Comparison of ENCODE assay signal across 17 cellular contexts in the genomic region with DNA sequence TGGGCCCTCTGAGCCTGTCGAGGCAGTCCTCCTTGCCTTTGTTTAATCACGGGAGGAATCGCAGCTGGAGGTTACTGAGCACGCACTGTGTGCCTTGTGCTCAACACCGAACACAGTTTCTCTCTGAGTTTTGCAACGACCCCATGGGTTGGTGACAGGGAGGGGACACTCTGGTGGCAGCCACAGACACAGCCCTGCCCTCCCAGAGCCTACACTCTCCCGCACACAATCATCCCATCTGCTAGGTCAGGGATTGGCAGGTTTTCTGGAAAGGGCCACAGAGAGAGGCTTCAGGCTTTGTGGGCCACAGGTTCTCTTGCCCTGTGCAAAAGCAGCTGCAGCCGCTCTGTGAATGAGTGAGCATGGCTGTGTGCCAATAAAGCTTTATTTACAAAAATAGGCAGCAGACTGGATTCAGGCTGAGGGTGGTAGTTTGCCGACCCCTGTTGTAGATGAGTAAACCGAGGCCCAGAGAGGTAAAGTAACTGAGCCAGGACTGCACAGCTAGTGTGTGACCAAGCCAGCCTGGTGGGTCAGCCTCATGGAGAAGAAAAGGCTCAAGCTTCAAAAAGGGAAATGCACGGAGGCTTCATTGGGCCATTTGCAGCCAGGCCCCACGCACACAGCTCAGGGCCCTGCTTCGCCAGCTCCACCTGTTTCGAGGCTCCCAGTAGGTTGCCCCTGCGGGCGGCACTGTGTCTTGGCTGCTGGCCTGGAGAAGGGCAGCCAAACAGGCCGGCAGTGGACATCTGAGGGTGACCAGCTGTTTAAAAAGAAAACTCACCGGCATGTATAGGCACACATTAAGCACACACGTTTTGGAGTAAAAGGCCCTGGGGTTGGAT. TPM values are rescaled to one million over a fixed set of nuclear protein-coding genes. Genes with fewer than 3 reads are reported as not detected.
DNase-seq lines count a peak whose midpoint lies in the region; ATAC-seq, FAIRE-seq and TF ChIP-seq lines count a peak whose summit lies in the region.
"Had no signal": no experiment of that assay in that cellular context is flagged by ENCODE, and none has a peak within 500 bp of the region (broad histone marks: within the 10 kb centered on the region; RNA-seq: fewer than 3 reads in every experiment).

No MANE protein-coding gene starts in this region.

- H3K27ac Mint-ChIP-seq in mesothelial cell of epicardium: peak overlapping the region; percentile 91
- H3K27ac Mint-ChIP-seq: T-cell had no signal

- H4K20me1 ChIP-seq in K562 (replicated peaks; ENCODE audit: control insufficient read depth, insufficient read depth, low read length) (no peaks in the 10 kb centered on the region), MM.1S (ENCODE audit: insufficient read depth, low read length) (no peaks in the 10 kb centered on the region)

- H3K4me3 Mint-ChIP-seq in mesothelial cell of epicardium: no peak overlapping the region
- H3K4me3 Mint-ChIP-seq: T-cell had no signal

- BruUV-seq in K562 (replicated peaks; lab: Mats Ljungman, UMichigan): no TSS peak

- H3K9me3 ChIP-seq in HUES64 (ENCODE audit: insufficient read depth, low read depth, low read length) (no peaks in the 10 kb centered on the region), K562 (replicated peaks; ENCODE audit: control insufficient read depth, insufficient read depth, low read depth, low read length) (no peaks in the 10 kb centered on the region), MM.1S (replicated peaks; ENCODE audit: insufficient read depth, low read length) (no peaks in the 10 kb centered on the region)
- H3K9me3 ChIP-seq: ascending aorta had no signal

- peaks cover 3% of the 10 kb centered on the region for H3K9me1 ChIP-seq in K562 (ENCODE audit: control insufficient read depth, insufficient read depth, low read length)

- H3K4me1 ChIP-seq in HUES64 (ENCODE audit: insufficient read depth, low read length) (peaks cover 15% of the 10 kb centered on the region), K562 (replicated peaks in 1 of 2; ENCODE audit: control insufficient read depth in 2 of 2, insufficient read depth in 2 of 2, low read length in 2 of 2) (peaks cover 0 to 13% of the 10 kb centered on the region in 2 experiments; a peak in 2 of 5 replicates), MM.1S (ENCODE audit: low read length) (no peaks in the 10 kb centered on the region)
- H3K4me1 ChIP-seq: ascending aorta had no signal

- DNase-seq in K562 (ENCODE audit: extremely low read depth in 1 of 4, low spot score in 3 of 4) (no peak), mesothelial cell of epicardium (ENCODE audit: low spot score in 2 of 2, unreplicated experiment in 2 of 2) (no peak), GM19239 (ENCODE audit: insufficient read length, low spot score) (no peak), MM.1S (no peak), RPMI8226 (no peak)
- DNase-seq: activated gamma-delta T cell treated with Interleukin-2 at 50 U/mL for 16 hours, NCI-H1105, NCI-H446, T-cell had no signal

- CTCF ChIA-PET in K562 (lab: Yijun Ruan, JAX; ENCODE audit: low intra/inter-chr PET ratio): no interaction called here

- FAIRE-seq in K562 (lab: Jason Lieb, UNC) (no peak), GM19239 (lab: Jason Lieb, UNC) (no peak)
- FAIRE-seq: G401.6 had no signal

- TF ChIP-seq CTCF in 22Rv1 (IDR thresholded peaks at IDR 0.05): no peak
- TF ChIP-seq CTCF in K562 (IDR thresholded peaks at IDR 0.05 in 2 of 3, conservative IDR thresholded peaks at IDR 0.05 in 1 of 3; ENCODE audit: insufficient read depth in 2 of 3, low read depth in 1 of 3, low read length in 3 of 3): no peak
- TF ChIP-seq CTCF in mesothelial cell of epicardium (IDR thresholded peaks at IDR 0.05; ENCODE audit: unreplicated experiment): no peak
- no peak for TF ChIP-seq CTCF in MM.1S (IDR thresholded peaks at IDR 0.05; ENCODE audit: low read length)

- no peak overlapping the region for H3K4me2 ChIP-seq in K562 (ENCODE audit: insufficient read depth, low read length)
- H3K4me2 ChIP-seq in MM.1S (ENCODE audit: low read depth, low read length): no peak overlapping the region

- no peak overlapping the region for H3K4me3 ChIP-seq in HUES64 (ENCODE audit: low read length)
- H3K4me3 ChIP-seq in K562: no peak overlapping the region
- H3K4me3 ChIP-seq in MM.1S (ENCODE audit: low read length): no peak overlapping the region
- H3K4me3 ChIP-seq: ascending aorta had no signal

- no peak for TF ChIP-seq EP300 in K562 (IDR thresholded peaks at IDR 0.05; ENCODE audit: low read length)

- no peak overlapping the region for H2AFZ ChIP-seq in K562 (ENCODE audit: low read depth, low read length)
- H2AFZ ChIP-seq in MM.1S (ENCODE audit: low read length): no peak overlapping the region

- intact Hi-C loops in K562 (cut with micrococcal nuclease): no loop called here

- peak overlapping the region; percentile 67; the same call in 1 of the 2 replicates for H3K9ac ChIP-seq in HUES64 (ENCODE audit: low read depth, low read length)
- no peak overlapping the region for H3K9ac ChIP-seq in K562 (ENCODE audit: insufficient read depth in 1 of 2, low read depth in 2 of 2, low read length in 2 of 2)
- H3K9ac ChIP-seq in MM.1S (ENCODE audit: low read length): no peak overlapping the region

- peaks cover 30% of the 10 kb centered on the region for H3K4me1 Mint-ChIP-seq in mesothelial cell of epicardium
- H3K4me1 Mint-ChIP-seq: T-cell had no signal

- peaks cover 6% of the 10 kb centered on the region for H3K36me3 Mint-ChIP-seq in mesothelial cell of epicardium

- H3K9me3 Mint-ChIP-seq in mesothelial cell of epicardium: no peaks in the 10 kb centered on the region
- H3K9me3 Mint-ChIP-seq: T-cell had no signal

- no peaks in the 10 kb centered on the region for H3F3A ChIP-seq in MM.1S (ENCODE audit: insufficient read depth, low read length)

- H3K79me2 ChIP-seq in K562 (ENCODE audit: control insufficient read depth, insufficient read depth, low read length) (no peaks in the 10 kb centered on the region), MM.1S (ENCODE audit: low read length) (no peaks in the 10 kb centered on the region)

- no peaks in the 10 kb centered on the region for H3K9me2 ChIP-seq in MM.1S (replicated peaks; ENCODE audit: insufficient read depth, low read length)

- POLR2A ChIA-PET in K562 (lab: Yijun Ruan, JAX): interaction anchor here (1.4 to 1.8 kb wide), 2 partner anchors 12 to 16 kb away, joined by 5 to 10 read pairs; a partner anchor contains a TSS

- peak overlapping the region; percentile 100; the same call in 1 of the 2 replicates for H3K27ac ChIP-seq in 22Rv1
- peak overlapping the region; percentile 79 for H3K27ac ChIP-seq in HUES64 (ENCODE audit: low read depth, low read length)
- no peak overlapping the region for H3K27ac ChIP-seq in K562 (ENCODE audit: extremely low read depth, low read depth, low read length)
- no peak overlapping the region for H3K27ac ChIP-seq in MM.1S (ENCODE audit: low read length)
- H3K27ac ChIP-seq: ascending aorta had no signal

- 80% methylated on average over 19 of the region's 19 CpGs for WGBS in HUES64
- 50% methylated on average over 19 of the region's 19 CpGs for WGBS in K562 (ENCODE audit: insufficient coverage, low coverage, missing lambda C conversion rate)

- H3K27me3 ChIP-seq in HUES64 (ENCODE audit: insufficient read depth, low read length): no peaks in the 10 kb centered on the region
- peaks cover 0 to 11% of the 10 kb centered on the region in 2 experiments; a peak in 3 of 5 replicates for H3K27me3 ChIP-seq in K562 (ENCODE audit: control insufficient read depth in 2 of 2, insufficient read depth in 2 of 2, low read length in 2 of 2)
- H3K27me3 ChIP-seq in MM.1S (replicated peaks; ENCODE audit: insufficient read depth, low read length): peaks cover 7% of the 10 kb centered on the region
- H3K27me3 ChIP-seq: ascending aorta had no signal

- ATAC-seq in K562: no peak
- no peak for ATAC-seq in GM21528 (IDR thresholded peaks at IDR 0.05; ENCODE audit: low FRiP score, unreplicated experiment)
- ATAC-seq: esophagus mucosa, T-cell had no signal

- H3K27me3 Mint-ChIP-seq in mesothelial cell of epicardium (ENCODE audit: low read depth): no peaks in the 10 kb centered on the region
- H3K27me3 Mint-ChIP-seq: T-cell had no signal

- no peak for TF ChIP-seq POLR2A in K562 (conservative IDR thresholded peaks at IDR 0.05)

- H3K36me3 ChIP-seq in HUES64 (ENCODE audit: insufficient read depth, low read length) (peaks cover 12% of the 10 kb centered on the region), K562 (ENCODE audit: control insufficient read depth, insufficient read depth, low read length) (peaks cover 1% of the 10 kb centered on the region; the same call in 1 of the 3 replicates), MM.1S (replicated peaks; ENCODE audit: insufficient read depth, low read length) (no peaks in the 10 kb centered on the region)

- no peak for TF ChIP-seq RAD21 in K562 (CRISPR knock-in tag; conservative IDR thresholded peaks at IDR 0.05 in 1 of 2, IDR thresholded peaks at IDR 0.05 in 1 of 2)

- in situ Hi-C loops in K562 (cut with MboI): loop anchor here (25.0 kb wide), 2 partner anchors 822 to 1022 kb away; a partner anchor contains a TSS

RNA-seq across cellular contexts. Expression of a gene that starts 16.3 kb away (rescaled TPM):
- polyA plus RNA-seq in HUES64 (2013, experiment 1 of 2): 10.7 TPM
- polyA plus RNA-seq in HUES64 (2013, experiment 2 of 2): 13.1 TPM
- total RNA-seq in K562 (2011; cell fraction: chromatin; rRNA removed; ENCODE audit: low replicate concordance): 57.3 and 78.3 TPM in 2 replicates
- total RNA-seq in K562 (2011; cell fraction: nucleolus; rRNA removed): 45.9 and 51.0 TPM in 2 replicates
- total RNA-seq in K562 (2011; cell fraction: nucleoplasm; rRNA removed): 63.6 and 86.3 TPM in 2 replicates
- total RNA-seq in K562 (2014; rRNA removed) (26.0 and 27.9 TPM in 2 replicates), K562 (2014; rRNA removed; fragmentation: Illumina TruSeq; extraction: Trizol) (14.3 and 16.3 TPM in 2 replicates), K562 (2015; rRNA removed; fragmentation: Illumina TruSeq; extraction: Trizol) (18.6 and 19.1 TPM in 2 replicates), K562 (2021) (18.7 and 21.4 TPM in 2 replicates), mesothelial cell of epicardium (30.0 to 35.8 TPM (median 31.6 TPM) in 3 replicates)
- polyA plus RNA-seq in K562 (2011; rRNA removed) (15.9 and 19.9 TPM in 2 replicates), K562 (2014; fragmentation: Illumina TruSeq; extraction: Trizol) (18.9 and 20.3 TPM in 2 replicates), K562 (2014; fragmentation: Nextera tagmentation; extraction: Ambion mirVana) (1 to 10 TPM; 2.6 to 3.7 TPM), K562 (2014; rRNA removed) (36.8 and 43.4 TPM in 2 replicates)
- 22.3 and 22.4 TPM in 2 replicates for polyA plus RNA-seq in K562 (2011; cell fraction: cytosol; rRNA removed)
- 29.3 and 45.4 TPM in 2 replicates for polyA plus RNA-seq in K562 (2011; cell fraction: nucleus; rRNA removed)
- polyA plus RNA-seq in K562 (2012): 15.8 and 17.4 TPM in 2 replicates
- polyA minus RNA-seq in K562 (2011; rRNA and poly(A)+ RNA removed): 13.3 and 22.2 TPM in 2 replicates
- 7.5 and 7.6 TPM in 2 replicates for polyA minus RNA-seq in K562 (2011; cell fraction: cytosol; rRNA and poly(A)+ RNA removed)
- 17.8 and 18.2 TPM in 2 replicates for polyA minus RNA-seq in K562 (2011; cell fraction: nucleus; rRNA and poly(A)+ RNA removed)

RNA-seq across cellular contexts. Expression of a gene that starts 17.9 kb away (rescaled TPM):
- 94.0 TPM for polyA plus RNA-seq in HUES64 (2013, experiment 1 of 2)
- polyA plus RNA-seq in HUES64 (2013, experiment 2 of 2): 118 TPM
- total RNA-seq in K562 (2011; cell fraction: chromatin; rRNA removed; ENCODE audit: low replicate concordance): 9.3 and 33.6 TPM in 2 replicates
- 22.5 and 33.2 TPM in 2 replicates for total RNA-seq in K562 (2011; cell fraction: nucleolus; rRNA removed)
- 11.1 and 13.8 TPM in 2 replicates for total RNA-seq in K562 (2011; cell fraction: nucleoplasm; rRNA removed)
- total RNA-seq in K562 (2014; rRNA removed) (7.7 and 11.4 TPM in 2 replicates), K562 (2014; rRNA removed; fragmentation: Illumina TruSeq; extraction: Trizol) (3.1 TPM in 2 replicates), K562 (2015; rRNA removed; fragmentation: Illumina TruSeq; extraction: Trizol) (2.2 and 3.8 TPM in 2 replicates), K562 (2021) (18.9 and 23.3 TPM in 2 replicates), mesothelial cell of epicardium (215 to 224 TPM (median 217 TPM) in 3 replicates)
- polyA plus RNA-seq in K562 (2011; rRNA removed) (16.7 and 19.7 TPM in 2 replicates), K562 (2014; fragmentation: Illumina TruSeq; extraction: Trizol) (3.0 and 6.5 TPM in 2 replicates), K562 (2014; fragmentation: Nextera tagmentation; extraction: Ambion mirVana) (under 1 TPM; 0.04 to 0.13 TPM), K562 (2014; rRNA removed) (6.4 and 7.5 TPM in 2 replicates)
- polyA plus RNA-seq in K562 (2011; cell fraction: cytosol; rRNA removed): 16.2 and 30.6 TPM in 2 replicates
- polyA plus RNA-seq in K562 (2011; cell fraction: nucleus; rRNA removed): 20.4 and 50.8 TPM in 2 replicates
- 6.0 and 6.3 TPM in 2 replicates for polyA plus RNA-seq in K562 (2012)
- polyA minus RNA-seq in K562 (2011; rRNA and poly(A)+ RNA removed): 10.3 and 15.0 TPM in 2 replicates
- 29.4 and 35.4 TPM in 2 replicates for polyA minus RNA-seq in K562 (2011; cell fraction: cytosol; rRNA and poly(A)+ RNA removed)
- polyA minus RNA-seq in K562 (2011; cell fraction: nucleus; rRNA and poly(A)+ RNA removed): 44.4 and 45.2 TPM in 2 replicates

RNA-seq across cellular contexts. Expression of a gene that starts 45.0 kb away (rescaled TPM):
- 11.6 TPM for polyA plus RNA-seq in HUES64 (2013, experiment 1 of 2)
- polyA plus RNA-seq in HUES64 (2013, experiment 2 of 2): 12.9 TPM
- total RNA-seq in K562 (2011; cell fraction: chromatin; rRNA removed; ENCODE audit: low replicate concordance): not detected in 2 replicates
- not detected in 2 replicates for total RNA-seq in K562 (2011; cell fraction: nucleolus; rRNA removed)
- total RNA-seq in K562 (2011; cell fraction: nucleoplasm; rRNA removed): not detected in 2 replicates
- total RNA-seq in K562 (2014; rRNA removed) (not detected in 2 replicates), K562 (2014; rRNA removed; fragmentation: Illumina TruSeq; extraction: Trizol) (not detected in 2 replicates), K562 (2015; rRNA removed; fragmentation: Illumina TruSeq; extraction: Trizol) (not detected in 2 replicates), K562 (2021) (0.07 and 0.11 TPM in 2 replicates), mesothelial cell of epicardium (not detected in 3 replicates)
- polyA plus RNA-seq in K562 (2011; rRNA removed) (not detected in 2 replicates), K562 (2014; fragmentation: Illumina TruSeq; extraction: Trizol) (not detected in 2 replicates), K562 (2014; fragmentation: Nextera tagmentation; extraction: Ambion mirVana) (not detected), K562 (2014; rRNA removed) (not detected in 2 replicates)
- polyA plus RNA-seq in K562 (2011; cell fraction: cytosol; rRNA removed): not detected in 2 replicates
- not detected in 2 replicates for polyA plus RNA-seq in K562 (2011; cell fraction: nucleus; rRNA removed)
- not detected in 2 replicates for polyA plus RNA-seq in K562 (2012)
- polyA minus RNA-seq in K562 (2011; rRNA and poly(A)+ RNA removed): not detected in 2 replicates
- polyA minus RNA-seq in K562 (2011; cell fraction: cytosol; rRNA and poly(A)+ RNA removed): not detected in 2 replicates
- not detected in 2 replicates for polyA minus RNA-seq in K562 (2011; cell fraction: nucleus; rRNA and poly(A)+ RNA removed)
- total RNA-seq: ascending aorta, dermis blood vessel endothelial cell, esophagus mucosa, kidney epithelial cell had no signal

Comparison
In these comparisons a context has a peak if more than half of its experiments do, and no peak if none do; other contexts are left out.
1. H3K27ac ChIP-seq: peak in 22Rv1 (single experiment) and HUES64 (single experiment); none in K562 (single experiment) and MM.1S (single experiment).